In the genomic region with DNA sequence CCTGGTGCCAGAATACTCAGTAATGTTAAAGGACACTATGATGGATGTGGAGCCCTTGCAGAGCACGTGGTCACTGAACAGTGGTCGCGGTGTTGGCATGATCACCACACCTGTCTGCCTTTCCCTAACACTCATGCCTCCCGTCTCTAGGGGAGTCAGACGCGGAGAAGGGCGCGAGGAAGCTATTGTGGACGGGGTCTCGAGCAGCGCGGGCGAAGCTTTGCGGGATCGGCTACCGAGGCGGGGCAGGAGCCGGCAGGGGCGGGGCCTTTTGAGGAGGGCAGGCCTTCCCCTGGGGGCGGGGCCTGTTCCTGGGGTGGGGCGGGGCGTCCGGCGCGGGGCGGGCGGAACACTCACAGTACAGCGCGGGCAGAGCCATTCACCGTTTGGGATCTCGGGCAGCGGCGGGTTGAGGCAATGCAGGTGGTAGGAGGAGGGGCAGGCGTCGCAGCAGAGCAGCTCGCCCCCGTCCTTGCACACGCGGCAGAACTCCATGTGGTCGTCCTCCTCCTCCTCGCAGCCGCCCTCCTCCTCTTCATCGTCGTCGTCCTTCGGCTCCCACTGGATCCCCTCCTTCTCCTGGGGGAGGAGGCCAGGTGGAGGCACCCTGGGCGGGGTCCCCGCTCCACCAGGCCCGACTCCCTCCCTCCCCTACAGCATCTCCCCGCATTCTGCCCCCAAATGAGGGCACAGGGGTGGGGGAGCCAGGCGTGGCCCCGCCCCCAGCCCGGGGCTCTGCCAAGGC, we compare ENCODE assay signal across 8 cellular contexts. TPM values are rescaled to one million over a fixed set of nuclear protein-coding genes. Genes with fewer than 3 reads are reported as not detected.
DNase-seq lines count a peak whose midpoint lies in the region; ATAC-seq and TF ChIP-seq lines count a peak whose summit lies in the region.

No MANE protein-coding gene starts in this region.

- no peak overlapping the region for H3K4me3 ChIP-seq in foreskin fibroblast (ENCODE audit: low read depth in 1 of 2, low read length in 2 of 2)
- H3K4me3 ChIP-seq in vagina = peak overlapping the region in 1 of 2 donors; percentile 13

- peaks cover 18% of the 10 kb centered on the region for H3K27me3 Mint-ChIP-seq in activated T-cell treated with anti-CD3 and anti-CD28 coated beads, Interleukin-2, amount 50 U/mL, for 24 hours

- DNase-seq in DMS153 treated with DMSO at 0.1 percent for 48 hours (lab: John Stamatoyannopoulos, UW; ENCODE audit: unreplicated experiment) = peak; percentile 62
- peak; percentile 41 for DNase-seq in NCI-H187 treated with DMSO at 0.1 percent for 48 hours (lab: John Stamatoyannopoulos, UW)
- peak; percentile 83 for DNase-seq in activated T-cell treated with anti-CD3 and anti-CD28 coated beads, Interleukin-2, amount 50 U/mL, for 24 hours
- peak; percentile 13 to 58 for DNase-seq in foreskin fibroblast
- peak; percentile 68 for DNase-seq in sciatic nerve (ENCODE audit: low spot score)
- no peak for DNase-seq in vagina (ENCODE audit: extremely low spot score in 2 of 2)
- no peak for DNase-seq in NCI-H446 treated with DMSO at 0.1 percent for 48 hours (lab: John Stamatoyannopoulos, UW)
- no peak for DNase-seq in NCI-H2227 (lab: John Stamatoyannopoulos, UW; ENCODE audit: unreplicated experiment)

- no peaks in the 10 kb centered on the region for H3K27me3 ChIP-seq in vagina

- H3K4me3 Mint-ChIP-seq in activated T-cell treated with anti-CD3 and anti-CD28 coated beads, Interleukin-2, amount 50 U/mL, for 24 hours = peak overlapping the region; percentile 43

- no peak overlapping the region for H3K27ac ChIP-seq in vagina

- ATAC-seq in sciatic nerve = no peak

- H3K9me3 Mint-ChIP-seq in activated T-cell treated with anti-CD3 and anti-CD28 coated beads, Interleukin-2, amount 50 U/mL, for 24 hours = no peaks in the 10 kb centered on the region

- H3K9me3 ChIP-seq in vagina = no peaks in the 10 kb centered on the region

- H3K36me3 Mint-ChIP-seq in activated T-cell treated with anti-CD3 and anti-CD28 coated beads, Interleukin-2, amount 50 U/mL, for 24 hours (ENCODE audit: low read depth) = no peaks in the 10 kb centered on the region

- H3K27ac Mint-ChIP-seq in activated T-cell treated with anti-CD3 and anti-CD28 coated beads, Interleukin-2, amount 50 U/mL, for 24 hours = no peak overlapping the region

- TF ChIP-seq POLR2A in vagina (IDR thresholded peaks at IDR 0.05) = no peak

- intact Hi-C loops in sciatic nerve (cut with DNase I) = no loop called here
- intact Hi-C loops in vagina (cut with DNase I) = no loop called here

- no peak for TF ChIP-seq CTCF in foreskin fibroblast (IDR thresholded peaks at IDR 0.05; ENCODE audit: low read depth, low read length)
- no peak for TF ChIP-seq CTCF in vagina (IDR thresholded peaks at IDR 0.05)

- H3K4me1 ChIP-seq in vagina = peaks cover 8% of the 10 kb centered on the region

- H3K36me3 ChIP-seq in vagina = no peaks in the 10 kb centered on the region

- peaks cover 7% of the 10 kb centered on the region for H3K4me1 Mint-ChIP-seq in activated T-cell treated with anti-CD3 and anti-CD28 coated beads, Interleukin-2, amount 50 U/mL, for 24 hours (ENCODE audit: low read depth)

RNA-seq across cellular contexts. Expression of gene CHD5, which starts 31.5 kb away (rescaled TPM):
- total RNA-seq in sciatic nerve (0.09 TPM), vagina (2.0 TPM)

RNA-seq across cellular contexts. Expression of gene RPL22, which starts 50.7 kb away (rescaled TPM):
- total RNA-seq in sciatic nerve (354 TPM), vagina (154 TPM)

RNA-seq across cellular contexts. Expression of gene RNF207, which starts 57.2 kb away (rescaled TPM):
- total RNA-seq in sciatic nerve = 26.9 TPM
- 19.4 TPM for total RNA-seq in vagina

Comparison
In these comparisons a context has a peak if more than half of its experiments do, and no peak if none do; other contexts are left out.
1. DNase-seq: peak in DMS153 treated with DMSO at 0.1 percent for 48 hours (single experiment), NCI-H187 treated with DMSO at 0.1 percent for 48 hours (single experiment), activated T-cell treated with anti-CD3 and anti-CD28 coated beads, Interleukin-2, amount 50 U/mL, for 24 hours (single experiment), foreskin fibroblast (2 of 2) and sciatic nerve (single experiment); none in vagina (0 of 2), NCI-H446 treated with DMSO at 0.1 percent for 48 hours (single experiment) and NCI-H2227 (single experiment).